ENCODE assay signal across 9 cellular contexts in genomic region chr22:31296258-31296657, GRCh38. TPM values are rescaled to one million over a fixed set of nuclear protein-coding genes. Genes with fewer than 3 reads are reported as not detected.
DNase-seq lines count a peak whose midpoint lies in the region; ATAC-seq, FAIRE-seq and TF ChIP-seq lines count a peak whose summit lies in the region.
"Had no signal": no experiment of that assay in that cellular context is flagged by ENCODE, and none has a peak within 500 bp of the region (broad histone marks: within the 10 kb centered on the region; RNA-seq: fewer than 3 reads in every experiment).

No MANE protein-coding gene starts in this region.

- H3K4me3 ChIP-seq in left ventricle myocardium inferior, result no peak overlapping the region
- H3K4me3 ChIP-seq in bronchial epithelial cell (ENCODE audit: low read depth, low read length), result no peak overlapping the region
- H3K4me3 ChIP-seq in mucosa of descending colon, result no peak overlapping the region
- no peak overlapping the region for H3K4me3 ChIP-seq in upper lobe of right lung

- peak overlapping the region; percentile 72 for H3K27ac ChIP-seq in left ventricle myocardium inferior (replicated peaks)
- peak overlapping the region; percentile 72 for H3K27ac ChIP-seq in upper lobe of right lung
- H3K27ac ChIP-seq: C4-2B had no signal

- H3K36me3 ChIP-seq in left ventricle myocardium inferior (no peaks in the 10 kb centered on the region), bronchial epithelial cell (ENCODE audit: control insufficient read depth, insufficient read depth, low read length) (no peaks in the 10 kb centered on the region), mucosa of descending colon (ENCODE audit: low read depth) (no peaks in the 10 kb centered on the region), upper lobe of right lung (no peaks in the 10 kb centered on the region)

- intact Hi-C loops in left ventricle myocardium inferior (cut with micrococcal nuclease), result no loop called here
- intact Hi-C loops in Right ventricle myocardium inferior (cut with DNase I), result no loop called here
- intact Hi-C loops in mucosa of descending colon (cut with DNase I, micrococcal nuclease), result no loop called here
- intact Hi-C loops in upper lobe of right lung (cut with DNase I), result no loop called here

- H3K27me3 ChIP-seq in left ventricle myocardium inferior (ENCODE audit: low read depth) (no peaks in the 10 kb centered on the region), bronchial epithelial cell (ENCODE audit: control insufficient read depth, insufficient read depth, low read length) (no peaks in the 10 kb centered on the region), upper lobe of right lung (no peaks in the 10 kb centered on the region)

- DNase-seq in left ventricle myocardium inferior (no peak), Right ventricle myocardium inferior (ENCODE audit: missing footprints) (no peak), bronchial epithelial cell (ENCODE audit: low read depth) (peak; percentile 95), mucosa of descending colon (no peak), upper lobe of right lung (no peak), NOMO-1 treated with dmso at 0.1 percent for 144 hours (lab: John Stamatoyannopoulos, UW; ENCODE audit: unreplicated experiment) (no peak), NCI-H146 treated with DMSO at 0.1 percent for 48 hours (lab: John Stamatoyannopoulos, UW; ENCODE audit: unreplicated experiment) (no peak)

- H3K9me3 ChIP-seq in left ventricle myocardium inferior (replicated peaks) (no peaks in the 10 kb centered on the region), mucosa of descending colon (no peaks in the 10 kb centered on the region), upper lobe of right lung (no peaks in the 10 kb centered on the region)

- ATAC-seq in Right ventricle myocardium inferior (no peak), mucosa of descending colon (peak; percentile 28), upper lobe of right lung (peak; percentile 8), HG02840 (IDR thresholded peaks at IDR 0.05; ENCODE audit: low FRiP score, unreplicated experiment) (no peak)

- H3K4me1 ChIP-seq in left ventricle myocardium inferior (peaks cover 53% of the 10 kb centered on the region), mucosa of descending colon (ENCODE audit: low read depth) (peaks cover 21% of the 10 kb centered on the region), upper lobe of right lung (peaks cover 33% of the 10 kb centered on the region)

- FAIRE-seq in bronchial epithelial cell (lab: Jason Lieb, UNC), result no peak

- TF ChIP-seq CTCF in left ventricle myocardium inferior (IDR thresholded peaks at IDR 0.05; ENCODE audit: borderline replicate concordance) (no peak), bronchial epithelial cell (IDR thresholded peaks at IDR 0.05; ENCODE audit: insufficient read depth, low read length, severe bottlenecking) (no peak), mucosa of descending colon (IDR thresholded peaks at IDR 0.05) (no peak), upper lobe of right lung (IDR thresholded peaks at IDR 0.05) (no peak)

RNA-seq across cellular contexts. Expression of gene PIK3IP1, which starts 4.0 kb away (rescaled TPM):
- total RNA-seq in left ventricle myocardium inferior, result 11.1 TPM
- total RNA-seq in Right ventricle myocardium inferior, result 13.7 TPM
- total RNA-seq in bronchial epithelial cell, result 6.3 and 13.3 TPM in 2 replicates
- total RNA-seq in mucosa of descending colon, result 10 to 100 TPM; 17.1 to 24.7 (median 22.8) TPM
- total RNA-seq in upper lobe of right lung, result 56.4 TPM

RNA-seq across cellular contexts. Expression of gene PATZ1, which starts 49.9 kb away (rescaled TPM):
- total RNA-seq in left ventricle myocardium inferior, result 13.2 TPM
- total RNA-seq in Right ventricle myocardium inferior, result 9.7 TPM
- 3.2 and 5.3 TPM in 2 replicates for total RNA-seq in bronchial epithelial cell
- 10 to 100 TPM; 16.5 to 23.1 (median 16.9) TPM for total RNA-seq in mucosa of descending colon
- total RNA-seq in upper lobe of right lung, result 24.3 TPM

Comparison
In these comparisons a context has a peak if more than half of its experiments do, and no peak if none do; other contexts are left out.
1. ATAC-seq: peak in mucosa of descending colon (single experiment) and upper lobe of right lung (single experiment); none in Right ventricle myocardium inferior (single experiment) and HG02840 (single experiment).